Comparison of ENCODE assay signal across 7 cellular contexts in genomic region chr3:39146083-39146501, GRCh38. TPM values are rescaled to one million over a fixed set of nuclear protein-coding genes. Genes with fewer than 3 reads are reported as not detected.
DNase-seq lines count a peak whose midpoint lies in the region; ATAC-seq lines count a peak whose summit lies in the region.

No MANE protein-coding gene starts in this region.

- DNase-seq in H7 (peak; percentile 54), right cardiac atrium (peak in 2 of 3 donors; percentile 41 to 75), SW480 (ENCODE audit: low spot score) (no peak)
- DNase-seq in activated CD8-positive, alpha-beta memory T cell treated with anti-CD3 and anti-CD28 coated beads, Interleukin-2, amount 50 U/mL, for 48 hours = peak; percentile 49
- DNase-seq in stimulated activated naive B cell treated with anti-CD40 and anti-IgM and Interleukin-4, amounts not matched to agents 10 μg/mL and 1 μg/mL and 100 μg/mL, for 72 hours = no peak

- no peaks in the 10 kb centered on the region for H3K27me3 ChIP-seq in H7 (ENCODE audit: control insufficient read depth, insufficient read depth, low read length)
- no peaks in the 10 kb centered on the region for H3K27me3 ChIP-seq in right cardiac atrium (ENCODE audit: control insufficient read depth, insufficient read depth)

- H3K36me3 ChIP-seq in H7 (replicated peaks; ENCODE audit: control insufficient read depth, insufficient read depth, low read length) = peaks cover 18% of the 10 kb centered on the region

- intact Hi-C loops in right cardiac atrium (cut with DNase I) = loop anchor here in 1 of 4 donors (5.0 kb wide), 1 partner anchor 36 kb away; no protein-coding TSS in a partner anchor

- H3K4me3 ChIP-seq in H7 (ENCODE audit: insufficient read depth, low read depth, low read length) (no peak overlapping the region), right cardiac atrium (ENCODE audit: low read length) (no peak overlapping the region)

- ATAC-seq in right cardiac atrium = peak in 1 of 2 donors; percentile 1
- no peak for ATAC-seq in stimulated activated naive B cell treated with anti-CD40 and anti-IgM and Interleukin-4, amounts not matched to agents 10 μg/mL and 1 μg/mL and 100 μg/mL, for 72 hours (replicated peaks)
- no peak for ATAC-seq in GM18511 (IDR thresholded peaks at IDR 0.05; ENCODE audit: unreplicated experiment)
- no peak for ATAC-seq in HG02763 (IDR thresholded peaks at IDR 0.05; ENCODE audit: unreplicated experiment)

- H3K36me3 Mint-ChIP-seq in stimulated activated naive B cell treated with anti-CD40 and anti-IgM and Interleukin-4, amounts not matched to agents 10 μg/mL and 1 μg/mL and 100 μg/mL, for 72 hours = peaks cover 49 to 79% of the 10 kb centered on the region in 2 donors

- peaks cover 71 to 93% of the 10 kb centered on the region in 2 donors for H3K4me1 Mint-ChIP-seq in stimulated activated naive B cell treated with anti-CD40 and anti-IgM and Interleukin-4, amounts not matched to agents 10 μg/mL and 1 μg/mL and 100 μg/mL, for 72 hours

- peak overlapping the region; percentile 96 to 97 for H3K4me3 Mint-ChIP-seq in stimulated activated naive B cell treated with anti-CD40 and anti-IgM and Interleukin-4, amounts not matched to agents 10 μg/mL and 1 μg/mL and 100 μg/mL, for 72 hours

- no peaks in the 10 kb centered on the region for H3K9me3 ChIP-seq in right cardiac atrium (ENCODE audit: control insufficient read depth, low read length)

- 58% methylated on average over 11 of the region's 11 CpGs for WGBS in right cardiac atrium

- peak overlapping the region; percentile 82 for H3K27ac Mint-ChIP-seq in stimulated activated naive B cell treated with anti-CD40 and anti-IgM and Interleukin-4, amounts not matched to agents 10 μg/mL and 1 μg/mL and 100 μg/mL, for 72 hours

- H3K9me3 Mint-ChIP-seq in stimulated activated naive B cell treated with anti-CD40 and anti-IgM and Interleukin-4, amounts not matched to agents 10 μg/mL and 1 μg/mL and 100 μg/mL, for 72 hours = no peaks in the 10 kb centered on the region

- H3K27me3 Mint-ChIP-seq in stimulated activated naive B cell treated with anti-CD40 and anti-IgM and Interleukin-4, amounts not matched to agents 10 μg/mL and 1 μg/mL and 100 μg/mL, for 72 hours = no peaks in the 10 kb centered on the region

- peaks cover 48% of the 10 kb centered on the region for H3K4me1 ChIP-seq in right cardiac atrium (ENCODE audit: control insufficient read depth, insufficient read depth, low read length)

- peak overlapping the region; percentile 4 for H3K27ac ChIP-seq in right cardiac atrium (ENCODE audit: low read length)

RNA-seq across cellular contexts. Expression of gene CSRNP1, which starts 7.3 kb away (rescaled TPM):
- total RNA-seq in H7 (2014; rRNA removed; shearing (Covaris generic)) = 13.4 and 16.5 TPM in 2 replicates
- total RNA-seq in right cardiac atrium = 10 to 100 TPM; 10.9 to 33.2 (median 15.7) TPM
- 30.5 TPM for polyA plus RNA-seq in right cardiac atrium

RNA-seq across cellular contexts. Expression of gene TTC21A, which starts 38.6 kb away (rescaled TPM):
- total RNA-seq in H7 (2014; rRNA removed; shearing (Covaris generic)) = 0.90 and 2.7 TPM in 2 replicates
- total RNA-seq in right cardiac atrium = 1 to 10 TPM; 1.9 to 3.4 (median 2.5) TPM
- polyA plus RNA-seq in right cardiac atrium = 2.0 TPM

RNA-seq across cellular contexts. Expression of gene GORASP1, which starts 38.7 kb away (rescaled TPM):
- total RNA-seq in H7 (2014; rRNA removed; shearing (Covaris generic)) = 45.6 and 46.9 TPM in 2 replicates
- total RNA-seq in right cardiac atrium = 10 to 100 TPM; 43.7 to 53.4 (median 47.4) TPM
- 26.3 TPM for polyA plus RNA-seq in right cardiac atrium

RNA-seq across cellular contexts. Expression of gene XIRP1, which starts 46.3 kb away (rescaled TPM):
- not detected in 2 replicates for total RNA-seq in H7 (2014; rRNA removed; shearing (Covaris generic))
- total RNA-seq in right cardiac atrium = 100 to 1,000 TPM; 152 to 278 (median 176) TPM
- 453 TPM for polyA plus RNA-seq in right cardiac atrium

Comparison
In these comparisons a context has a peak if more than half of its experiments do, and no peak if none do; other contexts are left out.
1. DNase-seq: peak in H7 (single experiment), activated CD8-positive, alpha-beta memory T cell treated with anti-CD3 and anti-CD28 coated beads, Interleukin-2, amount 50 U/mL, for 48 hours (single experiment) and right cardiac atrium (2 of 3); none in stimulated activated naive B cell treated with anti-CD40 and anti-IgM and Interleukin-4, amounts not matched to agents 10 μg/mL and 1 μg/mL and 100 μg/mL, for 72 hours (single experiment) and SW480 (single experiment).